Comparison of ENCODE assay signal across 8 cellular contexts in the genomic region with DNA sequence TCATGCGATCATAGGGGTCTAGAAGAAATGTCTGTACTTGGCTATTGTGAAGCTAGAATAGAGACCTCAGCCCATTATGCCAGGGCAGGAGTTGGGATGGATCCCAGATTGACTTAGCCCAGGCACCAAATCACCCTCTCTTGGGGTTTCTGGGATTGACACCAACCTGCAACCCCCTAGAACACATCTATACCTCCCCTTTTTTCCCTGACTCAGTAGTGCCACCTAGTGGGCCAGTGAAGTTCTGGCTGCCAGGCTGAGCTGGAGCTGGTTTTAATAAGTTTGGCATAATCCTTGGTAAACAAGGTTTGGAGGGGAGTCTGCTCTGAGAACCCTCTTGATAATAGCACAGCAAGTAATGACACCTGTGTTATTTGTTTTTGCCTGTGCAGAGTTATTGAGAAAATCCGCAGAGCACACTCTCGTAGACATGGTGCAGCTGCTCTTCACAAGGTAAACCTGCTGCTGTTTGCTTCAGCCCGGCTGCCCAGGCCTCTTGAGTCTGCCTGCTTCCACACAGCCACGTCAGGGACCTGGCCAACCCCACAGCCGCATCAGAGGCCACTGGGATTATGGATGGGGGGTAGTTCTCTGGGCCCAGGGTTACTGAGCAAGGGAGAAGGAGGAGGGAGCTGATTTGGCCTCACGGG. TPM values are rescaled to one million over a fixed set of nuclear protein-coding genes. Genes with fewer than 3 reads are reported as not detected.
DNase-seq lines count a peak whose midpoint lies in the region; ATAC-seq and TF ChIP-seq lines count a peak whose summit lies in the region.

No MANE protein-coding gene starts in this region.

- TF ChIP-seq CTCF in WERI-Rb-1 (IDR thresholded peaks at IDR 0.05; ENCODE audit: low read depth, low read length) (peak; percentile 74), breast epithelium (IDR thresholded peaks at IDR 0.05) (peak in 2 of 3 donors; percentile 80 to 81), kidney epithelial cell (IDR thresholded peaks at IDR 0.05; ENCODE audit: insufficient read depth, low read length, poor library complexity, severe bottlenecking) (peak; percentile 94)

- no peak for ATAC-seq in HG03521 (IDR thresholded peaks at IDR 0.05; ENCODE audit: unreplicated experiment)

- H3K9me3 ChIP-seq in WERI-Rb-1 (ENCODE audit: severe bottlenecking), result no peaks in the 10 kb centered on the region
- H3K9me3 ChIP-seq in breast epithelium, result no peaks in the 10 kb centered on the region

- peaks cover 70% of the 10 kb centered on the region for H3K36me3 ChIP-seq in WERI-Rb-1
- no peaks in the 10 kb centered on the region for H3K36me3 ChIP-seq in breast epithelium
- peaks cover 2% of the 10 kb centered on the region for H3K36me3 ChIP-seq in kidney epithelial cell (ENCODE audit: control insufficient read depth, insufficient read depth, low read length)

- H3K27me3 ChIP-seq in WERI-Rb-1 (ENCODE audit: insufficient read depth, low read depth, severe bottlenecking) (no peaks in the 10 kb centered on the region), breast epithelium (no peaks in the 10 kb centered on the region), kidney epithelial cell (ENCODE audit: control insufficient read depth, insufficient read depth, low read length) (no peaks in the 10 kb centered on the region)

- H3K4me1 ChIP-seq in breast epithelium, result no peaks in the 10 kb centered on the region

- H3K27ac ChIP-seq in WERI-Rb-1, result no peak overlapping the region
- no peak overlapping the region for H3K27ac ChIP-seq in breast epithelium

- no peak overlapping the region for H3K4me3 ChIP-seq in WERI-Rb-1 (ENCODE audit: low read depth, low read length)
- H3K4me3 ChIP-seq in breast epithelium, result no peak overlapping the region
- no peak overlapping the region for H3K4me3 ChIP-seq in kidney epithelial cell (ENCODE audit: low read depth, low read length)

- TF ChIP-seq POLR2A in breast epithelium (IDR thresholded peaks at IDR 0.05), result no peak

- intact Hi-C loops in breast epithelium (cut with DNase I; ENCODE audit: low total_unique reads), result no loop called here

- DNase-seq in NCI-H524 (lab: John Stamatoyannopoulos, UW) (peak; percentile 14 to 17), NCI-H524 treated with DMSO at 0.1 percent for 48 hours (lab: John Stamatoyannopoulos, UW) (no peak), NCI-H2081 treated with DMSO at 0.1 percent for 48 hours (lab: John Stamatoyannopoulos, UW) (peak; percentile 3), WERI-Rb-1 (peak; percentile 69), breast epithelium (ENCODE audit: low spot score in 2 of 2) (peak in 1 of 2 donors; percentile 57), kidney epithelial cell (ENCODE audit: low read depth) (no peak)
- peak; percentile 66 for DNase-seq in stimulated activated CD4-positive, alpha-beta T cell treated with anti-CD3 and anti-CD28 coated beads, Interleukin-2, amount 100 ng/mL, for 4 hours (ENCODE audit: low read depth)

RNA-seq across cellular contexts. Expression of gene NFKB2, which starts 43.3 kb away (rescaled TPM):
- total RNA-seq in breast epithelium (10 to 100 TPM; 11.0 to 21.0 (median 18.9) TPM), kidney epithelial cell (83.6 and 90.9 TPM in 2 replicates)

Comparison
In these comparisons a context has a peak if more than half of its experiments do, and no peak if none do; other contexts are left out.
1. DNase-seq: peak in NCI-H524 (2 of 2), NCI-H2081 treated with DMSO at 0.1 percent for 48 hours (single experiment), WERI-Rb-1 (single experiment) and stimulated activated CD4-positive, alpha-beta T cell treated with anti-CD3 and anti-CD28 coated beads, Interleukin-2, amount 100 ng/mL, for 4 hours (single experiment); none in NCI-H524 treated with DMSO at 0.1 percent for 48 hours (single experiment) and kidney epithelial cell (single experiment).
2. Peak in every context shown above with its lines, with median percentiles within 50 percentile points of each other: CTCF ChIP-seq.